In genomic region chr22:49968831-49969661, GRCh38 we compare ENCODE assay signal across 12 cellular contexts. TPM values are rescaled to one million over a fixed set of nuclear protein-coding genes. Genes with fewer than 3 reads are reported as not detected.
DNase-seq lines count a peak whose midpoint lies in the region; ATAC-seq and TF ChIP-seq lines count a peak whose summit lies in the region.
"Had no signal": no experiment of that assay in that cellular context is flagged by ENCODE, and none has a peak within 500 bp of the region (broad histone marks: within the 10 kb centered on the region; RNA-seq: fewer than 3 reads in every experiment).

No MANE protein-coding gene starts in this region.

- H3K27ac ChIP-seq in CD8-positive, alpha-beta T cell (ENCODE audit: low read depth, low read length) = no peak overlapping the region
- H3K27ac ChIP-seq in prostate gland (peak overlapping the region; percentile 44 to 92), GM23248 (no peak overlapping the region)
- H3K27ac ChIP-seq: brain microvascular endothelial cell had no signal

- H3K4me1 Mint-ChIP-seq in CD8-positive, alpha-beta T cell (ENCODE audit: low read depth) = peaks cover 25% of the 10 kb centered on the region
- peaks cover 7% of the 10 kb centered on the region for H3K4me1 Mint-ChIP-seq in T-helper 2 cell treated with Interferon-gamma antibody and Interleukin-4, amounts not matched to agents 5 μg/mL and 100 μg/mL, for 36 hours (ENCODE audit: low read depth)
- H3K4me1 Mint-ChIP-seq in glutamatergic neuron (ENCODE audit: low read depth, unreplicated experiment) = peaks cover 8% of the 10 kb centered on the region

- no peak for TF ChIP-seq CTCF in CD8-positive, alpha-beta T cell (IDR thresholded peaks at IDR 0.05)
- TF ChIP-seq CTCF in glutamatergic neuron (IDR thresholded peaks at IDR 0.05; ENCODE audit: partially characterized antibody, unreplicated experiment) (no peak), prostate gland (IDR thresholded peaks at IDR 0.05) (no peak)

- H3K4me2 ChIP-seq in GM23248 (ENCODE audit: unreplicated experiment) = no peak overlapping the region

- peaks cover 3% of the 10 kb centered on the region for H3K36me3 Mint-ChIP-seq in CD8-positive, alpha-beta T cell
- peaks cover 5% of the 10 kb centered on the region for H3K36me3 Mint-ChIP-seq in T-helper 2 cell treated with Interferon-gamma antibody and Interleukin-4, amounts not matched to agents 5 μg/mL and 100 μg/mL, for 36 hours (ENCODE audit: low read depth)
- H3K36me3 Mint-ChIP-seq in glutamatergic neuron (ENCODE audit: unreplicated experiment) = no peaks in the 10 kb centered on the region

- H3K4me3 Mint-ChIP-seq in CD8-positive, alpha-beta T cell = no peak overlapping the region
- H3K4me3 Mint-ChIP-seq in T-helper 2 cell treated with Interferon-gamma antibody and Interleukin-4, amounts not matched to agents 5 μg/mL and 100 μg/mL, for 36 hours = no peak overlapping the region
- H3K4me3 Mint-ChIP-seq in glutamatergic neuron (ENCODE audit: unreplicated experiment) = no peak overlapping the region

- ATAC-seq in CD8-positive, alpha-beta T cell = no peak
- ATAC-seq in GM18870 (IDR thresholded peaks at IDR 0.05; ENCODE audit: unreplicated experiment) (no peak), GM21723 (IDR thresholded peaks at IDR 0.05; ENCODE audit: unreplicated experiment) (no peak)

- intact Hi-C loops in CD8-positive, alpha-beta T cell (cut with DNase I, micrococcal nuclease) = loop anchor here in 1 of 2 experiments (10.0 kb wide), 1 partner anchor 556 kb away; the partner anchor contains the start of gene SCO2
- intact Hi-C loops in prostate gland (cut with DNase I) = loop anchor here (5.0 kb wide), 1 partner anchor 42 kb away; no protein-coding TSS in a partner anchor

- no peaks in the 10 kb centered on the region for H3K27me3 Mint-ChIP-seq in CD8-positive, alpha-beta T cell (ENCODE audit: low read depth)
- no peaks in the 10 kb centered on the region for H3K27me3 Mint-ChIP-seq in T-helper 2 cell treated with Interferon-gamma antibody and Interleukin-4, amounts not matched to agents 5 μg/mL and 100 μg/mL, for 36 hours (ENCODE audit: low read depth)
- peaks cover 14% of the 10 kb centered on the region for H3K27me3 Mint-ChIP-seq in glutamatergic neuron (ENCODE audit: unreplicated experiment)

- DNase-seq in CD8-positive, alpha-beta T cell = peak in 2 of 7 experiments; percentile 16 to 49
- DNase-seq in T-helper 2 cell treated with Interferon-gamma antibody and Interleukin-4, amounts not matched to agents 5 μg/mL and 100 μg/mL, for 36 hours (ENCODE audit: low spot score) = no peak
- peak; percentile 14 for DNase-seq in glutamatergic neuron
- no peak for DNase-seq in prostate gland (ENCODE audit: low spot score)
- DNase-seq in SHP77 (lab: John Stamatoyannopoulos, UW) = no peak
- no peak for DNase-seq in GM23248
- DNase-seq: brain microvascular endothelial cell, DMS79, NCI-H2171 had no signal

- H3K9me2 ChIP-seq in GM23248 (ENCODE audit: insufficient read depth) = no peaks in the 10 kb centered on the region

- H3K9me3 Mint-ChIP-seq in CD8-positive, alpha-beta T cell = no peaks in the 10 kb centered on the region
- H3K9me3 Mint-ChIP-seq in T-helper 2 cell treated with Interferon-gamma antibody and Interleukin-4, amounts not matched to agents 5 μg/mL and 100 μg/mL, for 36 hours = no peaks in the 10 kb centered on the region
- peaks cover 4% of the 10 kb centered on the region for H3K9me3 Mint-ChIP-seq in glutamatergic neuron (ENCODE audit: unreplicated experiment)

- peaks cover 11% of the 10 kb centered on the region; the same call in 1 of the 2 replicates for H3F3A ChIP-seq in GM23248 (ENCODE audit: insufficient read depth)

- no peak overlapping the region for H3K4me3 ChIP-seq in CD8-positive, alpha-beta T cell (ENCODE audit: low read depth, low read length)
- H3K4me3 ChIP-seq in prostate gland (no peak overlapping the region), GM23248 (no peak overlapping the region)

- peak overlapping the region; percentile 37 for H3K27ac Mint-ChIP-seq in CD8-positive, alpha-beta T cell
- H3K27ac Mint-ChIP-seq in T-helper 2 cell treated with Interferon-gamma antibody and Interleukin-4, amounts not matched to agents 5 μg/mL and 100 μg/mL, for 36 hours = peak overlapping the region; percentile 42
- H3K27ac Mint-ChIP-seq in glutamatergic neuron (ENCODE audit: unreplicated experiment) = no peak overlapping the region

- no peaks in the 10 kb centered on the region for H4K20me1 ChIP-seq in GM23248 (ENCODE audit: insufficient read depth)

- CTCF ChIA-PET in CD8-positive, alpha-beta T cell (lab: Charles Lee) = no interaction called here

- H3K27me3 ChIP-seq in CD8-positive, alpha-beta T cell (ENCODE audit: insufficient read depth, low read length) = no peaks in the 10 kb centered on the region
- H3K27me3 ChIP-seq in prostate gland (replicated peaks; ENCODE audit: insufficient read depth) (no peaks in the 10 kb centered on the region), GM23248 (replicated peaks; ENCODE audit: insufficient read depth) (no peaks in the 10 kb centered on the region)
- H3K27me3 ChIP-seq: brain microvascular endothelial cell had no signal

- peaks cover 29% of the 10 kb centered on the region for H3K4me1 ChIP-seq in CD8-positive, alpha-beta T cell (ENCODE audit: insufficient read depth, low read length)
- peaks cover 7% of the 10 kb centered on the region for H3K4me1 ChIP-seq in prostate gland (replicated peaks)
- 0 out of 2 replicates have a peak, but pooled peaks cover 3% of the 10 kb centered on the region for H3K4me1 ChIP-seq in GM23248 (ENCODE audit: insufficient read depth)

- TF ChIP-seq POLR2A in prostate gland (IDR thresholded peaks at IDR 0.05) = no peak

- in situ Hi-C loops in GM23248 (cut with MboI) = no loop called here

- POLR2A ChIA-PET in CD8-positive, alpha-beta T cell (lab: Charles Lee) = no interaction called here

- WGBS in prostate gland = 87% methylated on average over 7 of the region's 16 CpGs
- WGBS in GM23248 (ENCODE audit: low coverage in 1 of 2, low lambda C conversion rate in 2 of 2, missing lambda C conversion rate in 2 of 2), 2 experiments = 98% methylated on average over 16 of the region's 16 CpGs

- no peak overlapping the region for H2AFZ ChIP-seq in GM23248

- H3K9ac ChIP-seq in GM23248 = no peak overlapping the region

- H3K36me3 ChIP-seq in CD8-positive, alpha-beta T cell (ENCODE audit: insufficient read depth, low read length) = no peaks in the 10 kb centered on the region
- H3K36me3 ChIP-seq in prostate gland (no peaks in the 10 kb centered on the region), GM23248 (ENCODE audit: low read depth) (no peaks in the 10 kb centered on the region)

- H3K9me3 ChIP-seq in CD8-positive, alpha-beta T cell (ENCODE audit: low read length) = no peaks in the 10 kb centered on the region
- no peaks in the 10 kb centered on the region for H3K9me3 ChIP-seq in prostate gland
- H3K9me3 ChIP-seq in GM23248 (ENCODE audit: low read depth) = no peaks in the 10 kb centered on the region

- no peaks in the 10 kb centered on the region for H3K79me2 ChIP-seq in GM23248 (ENCODE audit: insufficient read depth)

RNA-seq across cellular contexts. Expression of gene PIM3, which starts 8.5 kb away (rescaled TPM):
- 100 to 1,000 TPM; 316 to 328 TPM for total RNA-seq in CD8-positive, alpha-beta T cell
- total RNA-seq in glutamatergic neuron (ENCODE audit: unreplicated experiment) (32.3 TPM), prostate gland (100 to 1,000 TPM; 126 to 183 TPM)
- 16.2 and 17.3 TPM in 2 replicates for total RNA-seq in GM23248 (2014; rRNA removed; shearing (Covaris generic))
- 10.8 TPM in 2 replicates for polyA plus RNA-seq in GM23248 (2016; fragmentation: Nextera tagmentation; extraction: Ambion mirVana)

RNA-seq across cellular contexts. Expression of gene IL17REL, which starts 43.5 kb away (rescaled TPM):
- total RNA-seq in CD8-positive, alpha-beta T cell = not detected
- total RNA-seq in glutamatergic neuron (ENCODE audit: unreplicated experiment) = not detected
- under 1 TPM in 1 of 2 donors, not detected in 1; 0.68 TPM for total RNA-seq in prostate gland
- not detected in 2 replicates for total RNA-seq in GM23248 (2014; rRNA removed; shearing (Covaris generic))
- not detected in 2 replicates for polyA plus RNA-seq in GM23248 (2016; fragmentation: Nextera tagmentation; extraction: Ambion mirVana)
- total RNA-seq: RPMI7951 had no signal

RNA-seq across cellular contexts. Expression of gene CRELD2, which starts 50.6 kb away (rescaled TPM):
- 10 to 100 TPM; 26.3 to 28.1 TPM for total RNA-seq in CD8-positive, alpha-beta T cell
- total RNA-seq in glutamatergic neuron (ENCODE audit: unreplicated experiment) (24.9 TPM), prostate gland (10 to 100 TPM; 55.1 to 70.1 TPM)
- 57.1 and 73.2 TPM in 2 replicates for total RNA-seq in GM23248 (2014; rRNA removed; shearing (Covaris generic))
- 78.4 and 80.0 TPM in 2 replicates for polyA plus RNA-seq in GM23248 (2016; fragmentation: Nextera tagmentation; extraction: Ambion mirVana)

RNA-seq across cellular contexts. Expression of gene ALG12, which starts 50.8 kb away (rescaled TPM):
- 10 to 100 TPM; 11.4 to 15.2 TPM for total RNA-seq in CD8-positive, alpha-beta T cell
- total RNA-seq in glutamatergic neuron (ENCODE audit: unreplicated experiment) (14.7 TPM), prostate gland (10 to 100 TPM; 26.1 to 33.6 TPM)
- 16.9 and 24.4 TPM in 2 replicates for total RNA-seq in GM23248 (2014; rRNA removed; shearing (Covaris generic))
- 21.9 and 28.5 TPM in 2 replicates for polyA plus RNA-seq in GM23248 (2016; fragmentation: Nextera tagmentation; extraction: Ambion mirVana)

Comparison
In these comparisons a context has a peak if more than half of its experiments do, and no peak if none do; other contexts are left out.
1. H3K27ac ChIP-seq: peak in prostate gland (2 of 2); none in CD8-positive, alpha-beta T cell (single experiment) and GM23248 (single experiment).